Comparison of ENCODE assay signal across 1 cellular context in the genomic region with DNA sequence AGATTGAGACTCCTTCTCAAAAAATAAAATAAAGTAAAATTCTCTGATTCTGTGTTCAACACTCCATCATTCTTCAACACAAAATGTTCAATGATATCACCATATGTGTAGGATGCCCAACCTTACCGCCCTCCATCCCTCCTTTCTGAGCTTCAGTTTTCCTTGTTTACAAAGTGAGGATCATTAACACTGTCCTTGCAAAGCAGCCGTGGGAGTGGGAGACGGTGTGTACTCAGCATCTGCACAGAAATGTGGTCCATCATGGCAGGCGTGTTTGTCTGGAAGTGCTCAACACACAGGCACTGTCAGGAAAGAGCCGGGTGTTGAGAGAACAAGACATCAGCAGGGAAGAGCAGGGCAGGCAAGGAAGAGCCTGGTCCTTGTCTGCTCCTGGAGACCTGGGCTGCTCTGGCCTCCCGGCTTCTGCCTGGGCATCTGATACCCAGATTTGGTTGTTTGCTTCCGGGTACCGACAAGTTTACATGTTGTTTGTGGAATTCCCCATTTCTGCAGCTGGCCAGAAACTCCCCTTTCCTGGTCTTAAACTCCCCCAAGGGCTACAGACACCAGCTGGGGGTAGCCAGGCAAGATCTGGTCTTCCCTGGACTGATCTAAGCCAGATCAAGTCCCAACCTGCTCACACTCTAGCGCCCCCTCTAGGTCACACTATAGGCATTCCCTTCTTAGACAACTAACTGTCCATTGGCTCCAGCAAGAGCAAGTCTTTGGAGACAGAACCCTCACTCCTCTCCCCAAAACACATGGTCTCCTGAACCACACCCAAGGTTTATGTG.
TF ChIP-seq lines count a peak whose summit lies in the region.

No MANE protein-coding gene starts in this region.

TF ChIP-seq in H1, 55 proteins besides CTCF, POLR2A, EP300 and RAD21:
- TF ChIP-seq TEAD4 (IDR thresholded peaks at IDR 0.05; ENCODE audit: low read depth, low read length) (0 out of 2 replicates have a peak, but pooled peaks have one; percentile 16), KDM5A (IDR thresholded peaks at IDR 0.05; ENCODE audit: low read length) (no peak), YY1 (IDR thresholded peaks at IDR 0.05; ENCODE audit: low read depth, low read length) (no peak), CTBP2 (IDR thresholded peaks at IDR 0.05; ENCODE audit: borderline replicate concordance, insufficient read depth, insufficient read length, low read length) (no peak)
